Comparison of ENCODE assay signal across 1 cellular context in the genomic region with DNA sequence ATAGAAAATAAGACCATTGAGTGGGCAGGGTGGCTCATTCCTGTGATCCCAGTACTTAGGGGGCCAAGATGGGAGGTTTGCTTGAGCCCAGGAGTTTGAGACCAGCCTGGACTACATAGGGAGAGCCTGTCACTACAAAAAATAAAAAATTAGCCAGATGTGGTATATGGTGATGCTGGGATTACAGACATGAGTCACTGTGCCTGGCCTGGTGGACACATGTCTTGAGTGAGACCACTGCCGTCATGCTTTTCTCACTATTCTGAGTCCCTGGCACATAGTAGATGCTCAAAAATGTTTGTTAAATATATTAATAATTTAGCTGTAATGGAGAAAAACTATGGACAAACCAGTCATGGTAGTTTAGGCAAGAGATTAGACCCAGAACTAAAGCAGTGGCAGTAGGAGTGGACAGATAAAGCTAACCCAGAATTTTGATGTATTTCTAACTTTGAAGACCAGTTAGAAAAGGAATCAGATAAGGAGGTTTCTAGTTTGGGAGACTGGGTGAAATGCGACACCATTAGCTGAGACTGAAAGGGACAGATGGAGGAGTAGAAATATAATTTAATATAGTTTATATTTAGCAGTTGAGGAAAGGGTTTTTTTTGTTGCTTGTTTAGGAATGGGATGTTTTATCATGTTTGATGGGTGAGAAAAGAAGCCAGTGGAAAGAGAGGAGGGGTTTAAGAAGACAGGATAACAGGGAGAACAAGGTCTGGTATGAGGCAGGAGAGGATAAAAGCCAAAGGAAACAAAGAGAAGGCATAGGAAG.
TF ChIP-seq lines count a peak whose summit lies in the region.

No MANE protein-coding gene starts in this region.

TF ChIP-seq in SK-N-SH treated with all-trans-retinoic acid at 6 μM for 48 hours, 23 proteins besides CTCF, POLR2A, EP300 and RAD21:
- TF ChIP-seq, protein P1, sequence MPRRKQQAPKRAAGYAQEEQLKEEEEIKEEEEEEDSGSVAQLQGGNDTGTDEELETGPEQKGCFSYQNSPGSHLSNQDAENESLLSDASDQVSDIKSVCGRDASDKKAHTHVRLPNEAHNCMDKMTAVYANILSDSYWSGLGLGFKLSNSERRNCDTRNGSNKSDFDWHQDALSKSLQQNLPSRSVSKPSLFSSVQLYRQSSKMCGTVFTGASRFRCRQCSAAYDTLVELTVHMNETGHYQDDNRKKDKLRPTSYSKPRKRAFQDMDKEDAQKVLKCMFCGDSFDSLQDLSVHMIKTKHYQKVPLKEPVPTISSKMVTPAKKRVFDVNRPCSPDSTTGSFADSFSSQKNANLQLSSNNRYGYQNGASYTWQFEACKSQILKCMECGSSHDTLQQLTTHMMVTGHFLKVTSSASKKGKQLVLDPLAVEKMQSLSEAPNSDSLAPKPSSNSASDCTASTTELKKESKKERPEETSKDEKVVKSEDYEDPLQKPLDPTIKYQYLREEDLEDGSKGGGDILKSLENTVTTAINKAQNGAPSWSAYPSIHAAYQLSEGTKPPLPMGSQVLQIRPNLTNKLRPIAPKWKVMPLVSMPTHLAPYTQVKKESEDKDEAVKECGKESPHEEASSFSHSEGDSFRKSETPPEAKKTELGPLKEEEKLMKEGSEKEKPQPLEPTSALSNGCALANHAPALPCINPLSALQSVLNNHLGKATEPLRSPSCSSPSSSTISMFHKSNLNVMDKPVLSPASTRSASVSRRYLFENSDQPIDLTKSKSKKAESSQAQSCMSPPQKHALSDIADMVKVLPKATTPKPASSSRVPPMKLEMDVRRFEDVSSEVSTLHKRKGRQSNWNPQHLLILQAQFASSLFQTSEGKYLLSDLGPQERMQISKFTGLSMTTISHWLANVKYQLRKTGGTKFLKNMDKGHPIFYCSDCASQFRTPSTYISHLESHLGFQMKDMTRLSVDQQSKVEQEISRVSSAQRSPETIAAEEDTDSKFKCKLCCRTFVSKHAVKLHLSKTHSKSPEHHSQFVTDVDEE (CRISPR knock-in tag; IDR thresholded peaks at IDR 0.05), result no peak
- TF ChIP-seq TCF4 (CRISPR knock-in tag; IDR thresholded peaks at IDR 0.05; ENCODE audit: borderline replicate concordance), result no peak
- TF ChIP-seq BACH2 (CRISPR knock-in tag; IDR thresholded peaks at IDR 0.05; ENCODE audit: borderline replicate concordance), result no peak
- no peak for TF ChIP-seq ZNF565 (CRISPR knock-in tag; conservative IDR thresholded peaks at IDR 0.05; ENCODE audit: low read depth)
- no peak for TF ChIP-seq RARB (CRISPR knock-in tag; IDR thresholded peaks at IDR 0.05)
- TF ChIP-seq ZNF8 (CRISPR knock-in tag; IDR thresholded peaks at IDR 0.05), result no peak
- TF ChIP-seq TOX (CRISPR knock-in tag; IDR thresholded peaks at IDR 0.05; ENCODE audit: borderline replicate concordance), result no peak
- no peak for TF ChIP-seq ZFP30 (CRISPR knock-in tag; IDR thresholded peaks at IDR 0.05)
- no peak for TF ChIP-seq OSR1 (CRISPR knock-in tag; IDR thresholded peaks at IDR 0.05)
- TF ChIP-seq, protein P2, sequence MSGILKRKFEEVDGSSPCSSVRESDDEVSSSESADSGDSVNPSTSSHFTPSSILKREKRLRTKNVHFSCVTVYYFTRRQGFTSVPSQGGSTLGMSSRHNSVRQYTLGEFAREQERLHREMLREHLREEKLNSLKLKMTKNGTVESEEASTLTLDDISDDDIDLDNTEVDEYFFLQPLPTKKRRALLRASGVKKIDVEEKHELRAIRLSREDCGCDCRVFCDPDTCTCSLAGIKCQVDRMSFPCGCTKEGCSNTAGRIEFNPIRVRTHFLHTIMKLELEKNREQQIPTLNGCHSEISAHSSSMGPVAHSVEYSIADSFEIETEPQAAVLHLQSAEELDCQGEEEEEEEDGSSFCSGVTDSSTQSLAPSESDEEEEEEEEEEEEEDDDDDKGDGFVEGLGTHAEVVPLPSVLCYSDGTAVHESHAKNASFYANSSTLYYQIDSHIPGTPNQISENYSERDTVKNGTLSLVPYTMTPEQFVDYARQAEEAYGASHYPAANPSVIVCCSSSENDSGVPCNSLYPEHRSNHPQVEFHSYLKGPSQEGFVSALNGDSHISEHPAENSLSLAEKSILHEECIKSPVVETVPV (CRISPR knock-in tag; IDR thresholded peaks at IDR 0.05), result no peak
- no peak for TF ChIP-seq ISL1 (CRISPR knock-in tag; IDR thresholded peaks at IDR 0.05)
TF ChIP-seq in SK-N-SH treated with all-trans-retinoic acid at 6 μM for 48 hours: peak in this region for 0.
